Comparison of ENCODE assay signal across 20 cellular contexts in genomic region chr20:1463971-1464570, GRCh38. TPM values are rescaled to one million over a fixed set of nuclear protein-coding genes. Genes with fewer than 3 reads are reported as not detected.
DNase-seq lines count a peak whose midpoint lies in the region; ATAC-seq and TF ChIP-seq lines count a peak whose summit lies in the region.
"Had no signal": no experiment of that assay in that cellular context is flagged by ENCODE, and none has a peak within 500 bp of the region (broad histone marks: within the 10 kb centered on the region; RNA-seq: fewer than 3 reads in every experiment).

No MANE protein-coding gene starts in this region.

- no peaks in the 10 kb centered on the region for H3K36me3 ChIP-seq in breast epithelium
- H3K36me3 ChIP-seq in CD4-positive, alpha-beta memory T cell (ENCODE audit: insufficient read depth, low read length), result peaks cover 35% of the 10 kb centered on the region

- TF ChIP-seq CTCF in MCF 10A (IDR thresholded peaks at IDR 0.05; ENCODE audit: unreplicated experiment) (no peak), breast epithelium (IDR thresholded peaks at IDR 0.05) (no peak), NB4 (IDR thresholded peaks at IDR 0.05; ENCODE audit: low read depth, low read length) (no peak), brain (conservative IDR thresholded peaks at IDR 0.05) (no peak)

- H3K27me3 Mint-ChIP-seq in MCF 10A (ENCODE audit: insufficient read depth, unreplicated experiment) (no peaks in the 10 kb centered on the region), brain (peaks cover 21% of the 10 kb centered on the region)
- peaks cover 1 to 2% of the 10 kb centered on the region in 2 donors for H3K27me3 Mint-ChIP-seq in CD4-positive, alpha-beta memory T cell
- H3K27me3 Mint-ChIP-seq: stimulated activated memory B cell treated with anti-CD40 and anti-IgM and Interleukin-4, amounts not matched to agents 10 μg/mL and 1 μg/mL and 100 μg/mL, for 72 hours had no signal

- H3K4me1 Mint-ChIP-seq in MCF 10A (ENCODE audit: insufficient read depth, unreplicated experiment) (peaks cover 29% of the 10 kb centered on the region), brain (peaks cover 43% of the 10 kb centered on the region)
- H3K4me1 Mint-ChIP-seq in stimulated activated effector memory CD8-positive, alpha-beta T cell treated with anti-CD3 and anti-CD28 coated beads, Interleukin-12 subunit alpha, Interleukin-12 subunit beta, amount 100 ng/mL, for 72 hours, result peaks cover 61% of the 10 kb centered on the region
- peaks cover 37 to 62% (median 46%) of the 10 kb centered on the region in 4 donors for H3K4me1 Mint-ChIP-seq in CD4-positive, alpha-beta memory T cell

- ATAC-seq in stimulated activated effector memory CD8-positive, alpha-beta T cell treated with anti-CD3 and anti-CD28 coated beads, Interleukin-12 subunit alpha, Interleukin-12 subunit beta, amount 100 ng/mL, for 72 hours, result peak; percentile 25
- ATAC-seq in GM18909 (IDR thresholded peaks at IDR 0.05; ENCODE audit: poor library complexity, unreplicated experiment), result no peak
- ATAC-seq: lower lobe of right lung; stimulated activated memory B cell treated with anti-CD40 and anti-IgM and Interleukin-4, amounts not matched to agents 10 μg/mL and 1 μg/mL and 100 μg/mL, for 72 hours had no signal

- POLR2A ChIA-PET in MCF 10A (lab: Yijun Ruan, JAX), result interaction anchor here (0.9 to 5.5 kb wide), 2 partner anchors 13 to 40 kb away, joined by 3 to 56 read pairs; no protein-coding TSS in a partner anchor
- POLR2A ChIA-PET in CD4-positive, alpha-beta memory T cell (lab: Charles Lee; ENCODE audit: partially characterized antibody), result no interaction called here

- no peak overlapping the region for H3K27ac ChIP-seq in breast epithelium
- H3K27ac ChIP-seq in CD4-positive, alpha-beta memory T cell (ENCODE audit: low read depth, low read length), result no peak overlapping the region
- H3K27ac ChIP-seq: epithelial cell of prostate, lower lobe of right lung, SJSA1 had no signal

- DNase-seq in MCF 10A (ENCODE audit: unreplicated experiment) (no peak), breast epithelium (ENCODE audit: low spot score in 2 of 2) (no peak), NB4 (ENCODE audit: low read depth) (peak; percentile 45), SK-N-DZ (ENCODE audit: low spot score) (no peak)
- DNase-seq in stimulated activated effector memory CD8-positive, alpha-beta T cell treated with anti-CD3 and anti-CD28 coated beads, Interleukin-12 subunit alpha, Interleukin-12 subunit beta, amount 100 ng/mL, for 72 hours (ENCODE audit: low spot score in 2 of 2), result no peak
- no peak for DNase-seq in CD4-positive, alpha-beta memory T cell
- DNase-seq: activated effector memory CD4-positive, alpha-beta T cell treated with anti-CD3 and anti-CD28 coated beads, Interleukin-2, amount 50 U/mL, for 16 hours; DMS 273 treated with DMSO at 0.1 percent for 48 hours; lower lobe of right lung; NCI-H1092 treated with DMSO at 0.1 percent for 48 hours; NCI-H2081 treated with DMSO at 0.1 percent for 48 hours; NCI-H526 had no signal

- H3K4me3 Mint-ChIP-seq in MCF 10A (ENCODE audit: unreplicated experiment) (no peak overlapping the region), brain (peak overlapping the region in 3 of 5 experiments; percentile 53 to 98 (median 91))
- H3K4me3 Mint-ChIP-seq in stimulated activated effector memory CD8-positive, alpha-beta T cell treated with anti-CD3 and anti-CD28 coated beads, Interleukin-12 subunit alpha, Interleukin-12 subunit beta, amount 100 ng/mL, for 72 hours, result no peak overlapping the region
- H3K4me3 Mint-ChIP-seq in CD4-positive, alpha-beta memory T cell, result peak overlapping the region in 3 of 8 donors; percentile 14 to 44 (median 33)
- H3K4me3 Mint-ChIP-seq: stimulated activated memory B cell treated with anti-CD40 and anti-IgM and Interleukin-4, amounts not matched to agents 10 μg/mL and 1 μg/mL and 100 μg/mL, for 72 hours had no signal

- TF ChIP-seq POLR2A in breast epithelium (IDR thresholded peaks at IDR 0.05) (no peak), NB4 (IDR thresholded peaks at IDR 0.05; ENCODE audit: extremely low read depth, insufficient read length) (no peak)

- H3K27me3 ChIP-seq in breast epithelium, result no peaks in the 10 kb centered on the region
- H3K27me3 ChIP-seq in CD4-positive, alpha-beta memory T cell (ENCODE audit: insufficient read depth, low read length), result no peaks in the 10 kb centered on the region
- H3K27me3 ChIP-seq: SJSA1 had no signal

- H3K27ac Mint-ChIP-seq in MCF 10A (ENCODE audit: low read depth, unreplicated experiment) (peak overlapping the region; percentile 16), brain (peak overlapping the region in 1 of 5 experiments; percentile 43)
- H3K27ac Mint-ChIP-seq in stimulated activated effector memory CD8-positive, alpha-beta T cell treated with anti-CD3 and anti-CD28 coated beads, Interleukin-12 subunit alpha, Interleukin-12 subunit beta, amount 100 ng/mL, for 72 hours, result no peak overlapping the region
- peak overlapping the region in 1 of 7 donors; percentile 57 for H3K27ac Mint-ChIP-seq in CD4-positive, alpha-beta memory T cell
- H3K27ac Mint-ChIP-seq: stimulated activated memory B cell treated with anti-CD40 and anti-IgM and Interleukin-4, amounts not matched to agents 10 μg/mL and 1 μg/mL and 100 μg/mL, for 72 hours; type B pancreatic cell had no signal

- H3K9me3 Mint-ChIP-seq in MCF 10A (ENCODE audit: unreplicated experiment) (no peaks in the 10 kb centered on the region), brain (no peaks in the 10 kb centered on the region)
- no peaks in the 10 kb centered on the region for H3K9me3 Mint-ChIP-seq in stimulated activated effector memory CD8-positive, alpha-beta T cell treated with anti-CD3 and anti-CD28 coated beads, Interleukin-12 subunit alpha, Interleukin-12 subunit beta, amount 100 ng/mL, for 72 hours
- H3K9me3 Mint-ChIP-seq in CD4-positive, alpha-beta memory T cell, result peaks cover 0 to 2% (median 0%) of the 10 kb centered on the region in 8 donors
- H3K9me3 Mint-ChIP-seq: stimulated activated memory B cell treated with anti-CD40 and anti-IgM and Interleukin-4, amounts not matched to agents 10 μg/mL and 1 μg/mL and 100 μg/mL, for 72 hours; type B pancreatic cell had no signal

- H3K36me3 Mint-ChIP-seq in MCF 10A (ENCODE audit: insufficient read depth, unreplicated experiment), result peaks cover 31% of the 10 kb centered on the region
- H3K36me3 Mint-ChIP-seq in brain, result peaks cover 44% of the 10 kb centered on the region
- H3K36me3 Mint-ChIP-seq in stimulated activated effector memory CD8-positive, alpha-beta T cell treated with anti-CD3 and anti-CD28 coated beads, Interleukin-12 subunit alpha, Interleukin-12 subunit beta, amount 100 ng/mL, for 72 hours, result peaks cover 59% of the 10 kb centered on the region
- peaks cover 29 to 49% of the 10 kb centered on the region in 2 donors for H3K36me3 Mint-ChIP-seq in CD4-positive, alpha-beta memory T cell

- H3K9me3 ChIP-seq in breast epithelium, result no peaks in the 10 kb centered on the region
- H3K9me3 ChIP-seq in CD4-positive, alpha-beta memory T cell (ENCODE audit: control insufficient read depth in 1 of 2, low read length in 2 of 2), result no peaks in the 10 kb centered on the region
- H3K9me3 ChIP-seq: lower lobe of right lung had no signal

- no peak overlapping the region for H3K4me3 ChIP-seq in breast epithelium
- peak overlapping the region; percentile 76 for H3K4me3 ChIP-seq in NB4 (ENCODE audit: low read depth, low read length)
- no peak overlapping the region for H3K4me3 ChIP-seq in CD4-positive, alpha-beta memory T cell (ENCODE audit: low read length in 2 of 2)
- H3K4me3 ChIP-seq: lower lobe of right lung, SJSA1 had no signal

- peaks cover 9 to 11% of the 10 kb centered on the region in 2 donors for H3K4me1 ChIP-seq in breast epithelium
- peaks cover 41% of the 10 kb centered on the region for H3K4me1 ChIP-seq in CD4-positive, alpha-beta memory T cell (ENCODE audit: insufficient read depth, low read length)

- no TSS peak for BruUV-seq in MCF 10A (replicated peaks; lab: Mats Ljungman, UMichigan)

- intact Hi-C loops in MCF 10A (cut with micrococcal nuclease), result loop anchor here (10.0 kb wide), 1 partner anchor 149 kb away; no protein-coding TSS in a partner anchor
- intact Hi-C loops in breast epithelium (cut with DNase I; ENCODE audit: low total_unique reads), result loop anchor here (5.0 kb wide), 1 partner anchor 668 kb away; no protein-coding TSS in a partner anchor
- intact Hi-C loops in CD4-positive, alpha-beta memory T cell (cut with micrococcal nuclease), result loop anchor here (10.0 kb wide), 1 partner anchor 619 kb away; no protein-coding TSS in a partner anchor

- CTCF ChIA-PET in MCF 10A (lab: Yijun Ruan, JAX), result interaction anchor here (0.6 to 25.4 kb wide), 5 partner anchors 42 to 270 kb away, joined by 3 to 615 read pairs (median 4); no protein-coding TSS in a partner anchor
- CTCF ChIA-PET in CD4-positive, alpha-beta memory T cell (lab: Charles Lee; ENCODE audit: partially characterized antibody), result interaction anchor here (1.0 kb wide), 1 partner anchor 27 kb away, joined by 5 read pairs; no protein-coding TSS in a partner anchor

RNA-seq across cellular contexts. Expression of gene NSFL1C, which starts 2.6 kb away (rescaled TPM):
- total RNA-seq in MCF 10A (2022) (63.3 and 76.1 TPM in 2 replicates), breast epithelium (10 to 100 TPM; 36.7 to 67.5 (median 49.5) TPM)
- 122 TPM for polyA plus RNA-seq in brain (ENCODE audit: insufficient read depth, low read depth, low replicate concordance)
- 19.0 and 20.8 TPM in 2 replicates for polyA plus RNA-seq in SK-N-DZ (2014; cell fraction: cytosol; rRNA removed)
- 30.2 and 45.4 TPM in 2 replicates for polyA plus RNA-seq in SK-N-DZ (2014; cell fraction: nucleus; rRNA removed)
- 10 to 100 TPM; 57.5 to 65.8 TPM for total RNA-seq in CD4-positive, alpha-beta memory T cell
- 100 to 1,000 TPM in 1 of 2 donors, 10 to 100 TPM in 1; 77.3 to 105 TPM for polyA plus RNA-seq in CD4-positive, alpha-beta memory T cell

RNA-seq across cellular contexts. Expression of gene SIRPB2, which starts 27.1 kb away (rescaled TPM):
- total RNA-seq in MCF 10A (2022), result 1.3 and 1.8 TPM in 2 replicates
- 10 to 100 TPM in 1 of 3 donors, 1 to 10 TPM in 2; 2.9 to 30.9 (median 4.3) TPM for total RNA-seq in breast epithelium
- polyA plus RNA-seq in brain (ENCODE audit: insufficient read depth, low read depth, low replicate concordance), result 0.95 TPM
- not detected in 2 replicates for polyA plus RNA-seq in SK-N-DZ (2014; cell fraction: cytosol; rRNA removed)
- not detected in 2 replicates for polyA plus RNA-seq in SK-N-DZ (2014; cell fraction: nucleus; rRNA removed)
- not detected for total RNA-seq in CD4-positive, alpha-beta memory T cell
- polyA plus RNA-seq in CD4-positive, alpha-beta memory T cell, result not detected
- total RNA-seq: myocyte, SJSA1 had no signal
- polyA plus RNA-seq: H1 had no signal

Comparison
In these comparisons a context has a peak if more than half of its experiments do, and no peak if none do; other contexts are left out.
1. H3K4me3 Mint-ChIP-seq: peak in brain (3 of 5); none in MCF 10A (single experiment) and stimulated activated effector memory CD8-positive, alpha-beta T cell treated with anti-CD3 and anti-CD28 coated beads, Interleukin-12 subunit alpha, Interleukin-12 subunit beta, amount 100 ng/mL, for 72 hours (single experiment).